In the genomic region with DNA sequence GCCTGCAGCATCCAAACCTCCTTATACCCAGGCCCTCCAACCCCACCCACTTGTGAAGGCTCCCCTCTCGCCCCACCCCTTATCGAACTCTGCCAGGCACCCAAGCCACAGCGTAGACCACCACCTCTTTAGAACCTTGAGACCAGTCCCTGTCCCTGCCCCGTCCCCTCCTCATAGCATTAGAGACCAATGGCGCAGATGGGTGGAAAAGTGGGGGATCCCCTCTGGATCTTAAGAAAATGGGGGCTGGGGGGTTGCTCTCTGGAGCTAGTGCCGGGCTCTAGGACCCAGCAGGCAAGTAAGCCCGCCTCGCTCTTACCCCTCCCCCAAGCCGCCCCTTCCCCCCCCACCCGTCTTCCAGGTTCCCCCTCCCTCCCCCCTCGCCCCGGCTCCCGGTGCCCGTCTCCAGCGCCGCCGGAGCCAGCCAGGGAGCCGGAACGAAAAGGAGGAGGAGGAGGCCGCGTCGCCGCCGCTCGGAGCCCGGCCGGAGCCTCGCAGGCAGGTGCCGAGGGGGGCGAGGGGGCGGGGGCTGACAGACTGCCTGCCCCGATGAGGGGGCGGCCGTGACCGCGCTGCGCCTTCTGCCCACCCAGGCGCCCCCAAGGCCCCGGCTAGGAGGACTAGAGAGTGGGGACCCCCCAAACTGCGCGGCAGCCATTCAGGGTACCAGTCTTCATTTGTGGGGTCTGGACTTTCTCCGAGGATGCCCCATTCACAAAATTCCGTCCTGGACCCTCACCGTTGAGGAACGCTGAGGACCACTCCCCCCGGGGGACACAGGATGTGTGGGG, we compare ENCODE assay signal across 7 cellular contexts. TPM values are rescaled to one million over a fixed set of nuclear protein-coding genes. Genes with fewer than 3 reads are reported as not detected.
DNase-seq lines count a peak whose midpoint lies in the region; ATAC-seq and TF ChIP-seq lines count a peak whose summit lies in the region.

A gene with protein sequence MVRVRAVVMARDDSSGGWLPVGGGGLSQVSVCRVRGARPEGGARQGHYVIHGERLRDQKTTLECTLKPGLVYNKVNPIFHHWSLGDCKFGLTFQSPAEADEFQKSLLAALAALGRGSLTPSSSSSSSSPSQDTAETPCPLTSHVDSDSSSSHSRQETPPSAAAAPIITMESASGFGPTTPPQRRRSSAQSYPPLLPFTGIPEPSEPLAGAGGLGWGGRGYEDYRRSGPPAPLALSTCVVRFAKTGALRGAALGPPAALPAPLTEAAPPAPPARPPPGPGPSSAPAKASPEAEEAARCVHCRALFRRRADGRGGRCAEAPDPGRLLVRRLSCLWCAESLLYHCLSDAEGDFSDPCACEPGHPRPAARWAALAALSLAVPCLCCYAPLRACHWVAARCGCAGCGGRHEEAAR (plus strand): TSS at position 388 of the 791 bp plus-strand sequence. CDS start 1,606 bp downstream, outside the sequence.

- ATAC-seq in activated naive CD8-positive, alpha-beta T cell treated with anti-CD3 and anti-CD28 coated beads, Interleukin-2, amount 10 ng/mL, durations not matched to agents 7 days and 5 days (ENCODE audit: low read depth): peak; percentile 42
- ATAC-seq in left cardiac atrium (peak; percentile 51 to 68), HG02571 (IDR thresholded peaks at IDR 0.05; ENCODE audit: unreplicated experiment) (no peak), GM19324 (IDR thresholded peaks at IDR 0.05; ENCODE audit: low FRiP score, unreplicated experiment) (no peak)

- H3K4me3 Mint-ChIP-seq in activated naive CD8-positive, alpha-beta T cell treated with anti-CD3 and anti-CD28 coated beads, Interleukin-2, amount 10 ng/mL, durations not matched to agents 7 days and 5 days: peak within 1 kb of the TSS; percentile 93

- intact Hi-C loops in left cardiac atrium (cut with DNase I): no loop called here

- no peak within 1 kb of the TSS for H3K27ac Mint-ChIP-seq in activated naive CD8-positive, alpha-beta T cell treated with anti-CD3 and anti-CD28 coated beads, Interleukin-2, amount 10 ng/mL, durations not matched to agents 7 days and 5 days

- DNase-seq in GM12864 (ENCODE audit: low read depth) (no peak), MG63 (peak; percentile 57), left cardiac atrium (peak; percentile 40), pulmonary artery endothelial cell (ENCODE audit: low read depth, low spot score) (peak; percentile 22)
- DNase-seq in activated naive CD8-positive, alpha-beta T cell treated with anti-CD3 and anti-CD28 coated beads, Interleukin-2, amount 10 ng/mL, durations not matched to agents 7 days and 5 days: no peak

- no peaks in the 10 kb centered on the region for H3K9me3 ChIP-seq in MG63

- peaks cover 17% of the 10 kb centered on the region for H3K36me3 ChIP-seq in MG63

- H3K4me3 ChIP-seq in GM12864 (ENCODE audit: low read depth, low read length) (peak within 1 kb of the TSS; percentile 12), MG63 (peak within 1 kb of the TSS; percentile 63)

- no peak for TF ChIP-seq CTCF in GM12864 (IDR thresholded peaks at IDR 0.05; ENCODE audit: low read depth, low read length, missing control alignments)

- POLR2A ChIA-PET in activated naive CD8-positive, alpha-beta T cell treated with anti-CD3 and anti-CD28 coated beads, Interleukin-2, amount 10 ng/mL, durations not matched to agents 7 days and 5 days (lab: Charles Lee): interaction anchor here (0.6 to 2.1 kb wide), 9 partner anchors 11 to 504 kb away, joined by 3 to 18 read pairs (median 4); a partner anchor contains a TSS

- H3K9me3 Mint-ChIP-seq in activated naive CD8-positive, alpha-beta T cell treated with anti-CD3 and anti-CD28 coated beads, Interleukin-2, amount 10 ng/mL, durations not matched to agents 7 days and 5 days: no peaks in the 10 kb centered on the region

- H3K36me3 Mint-ChIP-seq in activated naive CD8-positive, alpha-beta T cell treated with anti-CD3 and anti-CD28 coated beads, Interleukin-2, amount 10 ng/mL, durations not matched to agents 7 days and 5 days: peaks cover 14% of the 10 kb centered on the region

- no peaks in the 10 kb centered on the region for H3K27me3 ChIP-seq in MG63

- H3K27me3 Mint-ChIP-seq in activated naive CD8-positive, alpha-beta T cell treated with anti-CD3 and anti-CD28 coated beads, Interleukin-2, amount 10 ng/mL, durations not matched to agents 7 days and 5 days: peaks cover 38% of the 10 kb centered on the region

- peaks cover 11% of the 10 kb centered on the region for H3K4me1 Mint-ChIP-seq in activated naive CD8-positive, alpha-beta T cell treated with anti-CD3 and anti-CD28 coated beads, Interleukin-2, amount 10 ng/mL, durations not matched to agents 7 days and 5 days

RNA-seq across cellular contexts. Expression of the gene that starts here (rescaled TPM):
- total RNA-seq in MG63 (2014; rRNA removed; shearing (Covaris generic); ENCODE audit: low replicate concordance): 0.49 and 4.5 TPM in 2 replicates
- total RNA-seq in activated naive CD8-positive, alpha-beta T cell treated with anti-CD3 and anti-CD28 coated beads, Interleukin-2, amount 10 ng/mL, durations not matched to agents 7 days and 5 days: 1 to 10 TPM; 1.8 to 2.6 TPM
- total RNA-seq in left cardiac atrium: 1 to 10 TPM in 1 of 2 donors, under 1 TPM in 1; 0.24 to 3.2 TPM
- total RNA-seq in pulmonary artery endothelial cell: 3.4 and 3.6 TPM in 2 replicates

Comparison
In these comparisons a context has a peak if more than half of its experiments do, and no peak if none do; other contexts are left out.
1. DNase-seq: peak in MG63 (single experiment), left cardiac atrium (single experiment) and pulmonary artery endothelial cell (single experiment); none in GM12864 (single experiment) and activated naive CD8-positive, alpha-beta T cell treated with anti-CD3 and anti-CD28 coated beads, Interleukin-2, amount 10 ng/mL, durations not matched to agents 7 days and 5 days (single experiment).
2. ATAC-seq: peak in activated naive CD8-positive, alpha-beta T cell treated with anti-CD3 and anti-CD28 coated beads, Interleukin-2, amount 10 ng/mL, durations not matched to agents 7 days and 5 days (single experiment) and left cardiac atrium (2 of 2); none in HG02571 (single experiment) and GM19324 (single experiment).